In genomic region chr17:51005768-51006167, GRCh38 we compare ENCODE assay signal across 1 cellular context.
TF ChIP-seq lines count a peak whose summit lies in the region.

No MANE protein-coding gene starts in this region.

TF ChIP-seq in SK-N-SH treated with all-trans-retinoic acid at 6 μM for 48 hours, 23 proteins besides CTCF, POLR2A, EP300 and RAD21 (continued from another document):
- TF ChIP-seq, protein P1, sequence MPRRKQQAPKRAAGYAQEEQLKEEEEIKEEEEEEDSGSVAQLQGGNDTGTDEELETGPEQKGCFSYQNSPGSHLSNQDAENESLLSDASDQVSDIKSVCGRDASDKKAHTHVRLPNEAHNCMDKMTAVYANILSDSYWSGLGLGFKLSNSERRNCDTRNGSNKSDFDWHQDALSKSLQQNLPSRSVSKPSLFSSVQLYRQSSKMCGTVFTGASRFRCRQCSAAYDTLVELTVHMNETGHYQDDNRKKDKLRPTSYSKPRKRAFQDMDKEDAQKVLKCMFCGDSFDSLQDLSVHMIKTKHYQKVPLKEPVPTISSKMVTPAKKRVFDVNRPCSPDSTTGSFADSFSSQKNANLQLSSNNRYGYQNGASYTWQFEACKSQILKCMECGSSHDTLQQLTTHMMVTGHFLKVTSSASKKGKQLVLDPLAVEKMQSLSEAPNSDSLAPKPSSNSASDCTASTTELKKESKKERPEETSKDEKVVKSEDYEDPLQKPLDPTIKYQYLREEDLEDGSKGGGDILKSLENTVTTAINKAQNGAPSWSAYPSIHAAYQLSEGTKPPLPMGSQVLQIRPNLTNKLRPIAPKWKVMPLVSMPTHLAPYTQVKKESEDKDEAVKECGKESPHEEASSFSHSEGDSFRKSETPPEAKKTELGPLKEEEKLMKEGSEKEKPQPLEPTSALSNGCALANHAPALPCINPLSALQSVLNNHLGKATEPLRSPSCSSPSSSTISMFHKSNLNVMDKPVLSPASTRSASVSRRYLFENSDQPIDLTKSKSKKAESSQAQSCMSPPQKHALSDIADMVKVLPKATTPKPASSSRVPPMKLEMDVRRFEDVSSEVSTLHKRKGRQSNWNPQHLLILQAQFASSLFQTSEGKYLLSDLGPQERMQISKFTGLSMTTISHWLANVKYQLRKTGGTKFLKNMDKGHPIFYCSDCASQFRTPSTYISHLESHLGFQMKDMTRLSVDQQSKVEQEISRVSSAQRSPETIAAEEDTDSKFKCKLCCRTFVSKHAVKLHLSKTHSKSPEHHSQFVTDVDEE (CRISPR knock-in tag; IDR thresholded peaks at IDR 0.05), result no peak
- TF ChIP-seq ZFP30 (CRISPR knock-in tag; IDR thresholded peaks at IDR 0.05), result no peak
